In genomic region chr20:833450-834150, GRCh38 we compare ENCODE assay signal across 8 cellular contexts. TPM values are rescaled to one million over a fixed set of nuclear protein-coding genes. Genes with fewer than 3 reads are reported as not detected.
DNase-seq lines count a peak whose midpoint lies in the region; ATAC-seq and TF ChIP-seq lines count a peak whose summit lies in the region.

FAM110A (plus strand) TSS chr20:833715; CDS start chr20:844805, 11,090 bp downstream.

- H3K4me3 ChIP-seq in Panc1 (ENCODE audit: low read depth in 2 of 2, low read length in 2 of 2): peak within 1 kb of the TSS; percentile 77 to 85
- peak within 1 kb of the TSS; percentile 16 for H3K4me3 ChIP-seq in mucosa of stomach (ENCODE audit: low read length)

- CTCF ChIA-PET in Panc1 (lab: Charles Lee): interaction anchor here (0.5 to 1.2 kb wide), 3 partner anchors 15 to 122 kb away, joined by 3 to 10 read pairs (median 3); no protein-coding TSS in a partner anchor

- BruUV-seq in Panc1 (replicated peaks; lab: Mats Ljungman, UMichigan): no TSS peak

- H3K4me1 ChIP-seq in Panc1 (ENCODE audit: control insufficient read depth, insufficient read depth, low read length) (peaks cover 7% of the 10 kb centered on the region; the same call in 1 of the 2 replicates), mucosa of stomach (ENCODE audit: control insufficient read depth, insufficient read depth, low read length) (peaks cover 7% of the 10 kb centered on the region)

- H3K4me1 Mint-ChIP-seq in activated T-cell treated with anti-CD3 and anti-CD28 coated beads, Interleukin-2, amount 50 U/mL, for 24 hours (ENCODE audit: low read depth): peaks cover 42% of the 10 kb centered on the region

- no peak for TF ChIP-seq CTCF in Panc1 (IDR thresholded peaks at IDR 0.05)

- H3K36me3 ChIP-seq in Panc1 (ENCODE audit: control insufficient read depth, insufficient read depth, low read length) (no peaks in the 10 kb centered on the region; the same call in 1 of the 2 replicates), mucosa of stomach (ENCODE audit: control insufficient read depth, insufficient read depth, low read length) (no peaks in the 10 kb centered on the region)

- H3K27ac Mint-ChIP-seq in activated T-cell treated with anti-CD3 and anti-CD28 coated beads, Interleukin-2, amount 50 U/mL, for 24 hours: peak within 1 kb of the TSS; percentile 89

- H3K36me3 Mint-ChIP-seq in activated T-cell treated with anti-CD3 and anti-CD28 coated beads, Interleukin-2, amount 50 U/mL, for 24 hours (ENCODE audit: low read depth): peaks cover 4% of the 10 kb centered on the region

- peak within 1 kb of the TSS; percentile 86 for H3K9ac ChIP-seq in mucosa of stomach (ENCODE audit: low read length)

- intact Hi-C loops in Panc1 (cut with micrococcal nuclease; ENCODE audit: unreplicated experiment): no loop called here

- no peaks in the 10 kb centered on the region for H3K27me3 ChIP-seq in Panc1 (ENCODE audit: control insufficient read depth, insufficient read depth, low read length)
- H3K27me3 ChIP-seq in mucosa of stomach (ENCODE audit: control insufficient read depth, insufficient read depth, low read length): no peaks in the 10 kb centered on the region

- H3K4me3 Mint-ChIP-seq in activated T-cell treated with anti-CD3 and anti-CD28 coated beads, Interleukin-2, amount 50 U/mL, for 24 hours: peak within 1 kb of the TSS; percentile 89

- no peaks in the 10 kb centered on the region for H3K9me3 ChIP-seq in Panc1 (ENCODE audit: control insufficient read depth, insufficient read depth, low read depth, low read length)
- no peaks in the 10 kb centered on the region for H3K9me3 ChIP-seq in mucosa of stomach (ENCODE audit: control insufficient read depth, low read length)

- H3K27ac ChIP-seq in Panc1 (ENCODE audit: low read length): peak within 1 kb of the TSS; percentile 86

- H3K27me3 Mint-ChIP-seq in activated T-cell treated with anti-CD3 and anti-CD28 coated beads, Interleukin-2, amount 50 U/mL, for 24 hours: no peaks in the 10 kb centered on the region

- in situ Hi-C loops in Panc1 (cut with HindIII; ENCODE audit: low pct_unique_long_range_greater_than_20kb, low sequenced_read_pairs): no loop called here

- ATAC-seq in GM21737 (IDR thresholded peaks at IDR 0.05; ENCODE audit: unreplicated experiment): peak; percentile 98
- ATAC-seq in Panc1: peak; percentile 98

- POLR2A ChIA-PET in Panc1 (lab: Charles Lee): interaction anchor here (0.7 kb wide), 1 partner anchor 61 kb away, joined by 7 read pairs; no protein-coding TSS in a partner anchor

- H3K9me3 Mint-ChIP-seq in activated T-cell treated with anti-CD3 and anti-CD28 coated beads, Interleukin-2, amount 50 U/mL, for 24 hours: no peaks in the 10 kb centered on the region

- peak; percentile 84 for DNase-seq in DMS79 treated with DMSO at 0.1 percent for 48 hours (lab: John Stamatoyannopoulos, UW)
- DNase-seq in KG1 (lab: John Stamatoyannopoulos, UW): peak; percentile 90
- DNase-seq in Panc1 (ENCODE audit: low read depth, low spot score): peak; percentile 71
- DNase-seq in activated T-cell treated with anti-CD3 and anti-CD28 coated beads, Interleukin-2, amount 50 U/mL, for 24 hours: peak; percentile 95
- DNase-seq in erythroblast (lab: John Stamatoyannopoulos, UW): peak; percentile 97 to 98
- peak; percentile 96 for DNase-seq in stimulated activated CD8-positive, alpha-beta memory T cell treated with anti-CD3 and anti-CD28 coated beads, Interleukin-4, amount 100 ng/mL, for 48 hours

- TF ChIP-seq POLR2A in erythroblast (IDR thresholded peaks at IDR 0.05; ENCODE audit: low read length): peak; percentile 78

RNA-seq across cellular contexts. Expression of gene FAM110A, which starts in this region (rescaled TPM):
- 7.8 TPM for total RNA-seq in Panc1 (2021; ENCODE audit: unreplicated experiment)
- polyA plus RNA-seq in Panc1 (2012; ENCODE audit: insufficient read length): 7.6 TPM

Comparison
In these comparisons a context has a peak if more than half of its experiments do, and no peak if none do; other contexts are left out.
1. Peak in every context shown above with its lines: DNase-seq, ATAC-seq, H3K4me3 ChIP-seq and H3K27ac ChIP-seq.